24 cellular contexts compared by ENCODE assay signal in the genomic region with DNA sequence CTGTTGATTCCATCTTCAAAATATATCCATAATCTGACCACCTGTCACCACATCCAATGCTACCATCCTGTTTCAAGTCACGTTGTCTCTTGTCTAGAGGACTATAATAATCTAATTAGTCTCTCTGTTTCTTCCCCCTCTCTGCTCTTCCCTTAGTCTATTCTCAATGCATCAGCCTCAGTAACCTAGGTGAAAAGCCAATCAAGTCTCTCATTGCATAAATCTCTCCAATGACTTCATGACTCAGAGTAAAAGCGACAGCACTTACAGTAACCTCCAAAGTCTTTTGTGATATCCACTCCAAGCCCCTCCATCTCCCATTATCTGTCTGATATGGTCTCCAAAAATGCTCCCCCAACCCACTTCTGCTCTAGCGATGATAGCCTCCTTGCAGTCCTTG. TPM values are rescaled to one million over a fixed set of nuclear protein-coding genes. Genes with fewer than 3 reads are reported as not detected.
DNase-seq lines count a peak whose midpoint lies in the region; ATAC-seq and TF ChIP-seq lines count a peak whose summit lies in the region.
"Had no signal": no experiment of that assay in that cellular context is flagged by ENCODE, and none has a peak within 500 bp of the region (broad histone marks: within the 10 kb centered on the region; RNA-seq: fewer than 3 reads in every experiment).

No MANE protein-coding gene starts in this region.

- H3K4me3 Mint-ChIP-seq in endothelial cell (ENCODE audit: unreplicated experiment), result no peak overlapping the region
- H3K4me3 Mint-ChIP-seq: activated naive CD8-positive, alpha-beta T cell treated with anti-CD3 and anti-CD28 coated beads, Interleukin-2, amount 10 ng/mL, durations not matched to agents 7 days and 5 days; effector memory CD8-positive, alpha-beta T cell had no signal

- H4K20me1 ChIP-seq in hepatocyte (ENCODE audit: insufficient read depth, poor library complexity, severe bottlenecking), result no peaks in the 10 kb centered on the region

- 100% methylated on average over 3 of the region's 3 CpGs for WGBS in hepatocyte (ENCODE audit: low lambda C conversion rate, missing lambda C conversion rate)

- peaks cover 3% of the 10 kb centered on the region for H3K27me3 Mint-ChIP-seq in endothelial cell (ENCODE audit: unreplicated experiment)
- H3K27me3 Mint-ChIP-seq: activated naive CD8-positive, alpha-beta T cell treated with anti-CD3 and anti-CD28 coated beads, Interleukin-2, amount 10 ng/mL, durations not matched to agents 7 days and 5 days; effector memory CD8-positive, alpha-beta T cell had no signal

- no peak for DNase-seq in activated naive CD4-positive, alpha-beta T cell treated with anti-CD3 and anti-CD28 coated beads, Interleukin-2, amount 50 U/mL, for 72 hours (ENCODE audit: low spot score in 2 of 2)
- DNase-seq in activated naive CD4-positive, alpha-beta T cell treated with anti-CD3 and anti-CD28 coated beads, Interleukin-2, amount 50 U/mL, for 16 hours, result no peak
- peak; percentile 60 to 91 for DNase-seq in NCI-H524 (lab: John Stamatoyannopoulos, UW)
- DNase-seq in endothelial cell (ENCODE audit: low spot score), result no peak
- DNase-seq in hepatocyte (ENCODE audit: low spot score), result no peak
- DNase-seq in HuH-7.5 (ENCODE audit: low spot score), result no peak
- no peak for DNase-seq in hepatic stellate cell (ENCODE audit: low spot score)
- DNase-seq: activated naive CD8-positive, alpha-beta T cell treated with anti-CD3 and anti-CD28 coated beads, Interleukin-2, amount 10 ng/mL, durations not matched to agents 7 days and 5 days; effector memory CD8-positive, alpha-beta T cell; GF-D8; islet precursor cell; lower lobe of right lung; NCI-H1417 treated with DMSO at 0.1 percent for 48 hours; NCI-H2107; NCI-H526; stimulated activated CD4-positive, alpha-beta T cell treated with anti-CD3 and anti-CD28 coated beads, Interleukin-1b, Interleukin-23, amount 100 ng/mL, for 48 hours had no signal

- peaks cover 18 to 52% of the 10 kb centered on the region in 2 donors for H3K36me3 Mint-ChIP-seq in activated naive CD4-positive, alpha-beta T cell treated with anti-CD3 and anti-CD28 coated beads, Interleukin-2, amount 50 U/mL, for 72 hours
- peaks cover 9% of the 10 kb centered on the region for H3K36me3 Mint-ChIP-seq in endothelial cell (ENCODE audit: low read depth, unreplicated experiment)

- H3K79me2 ChIP-seq in hepatocyte, result peaks cover 68% of the 10 kb centered on the region

- no peak for TF ChIP-seq CTCF in endothelial cell (IDR thresholded peaks at IDR 0.05; ENCODE audit: unreplicated experiment)
- TF ChIP-seq CTCF in hepatocyte (IDR thresholded peaks at IDR 0.05; ENCODE audit: poor library complexity), result no peak

- peak; percentile 13 to 38 for ATAC-seq in activated naive CD4-positive, alpha-beta T cell treated with anti-CD3 and anti-CD28 coated beads, Interleukin-2, amount 50 U/mL, for 72 hours
- ATAC-seq: effector memory CD8-positive, alpha-beta T cell; HCT116; lower lobe of right lung had no signal

- no peak overlapping the region for H3K4me2 ChIP-seq in hepatocyte

- H3K9me3 Mint-ChIP-seq in activated naive CD4-positive, alpha-beta T cell treated with anti-CD3 and anti-CD28 coated beads, Interleukin-2, amount 50 U/mL, for 72 hours, result no peaks in the 10 kb centered on the region
- no peaks in the 10 kb centered on the region for H3K9me3 Mint-ChIP-seq in endothelial cell (ENCODE audit: unreplicated experiment)
- H3K9me3 Mint-ChIP-seq: activated naive CD8-positive, alpha-beta T cell treated with anti-CD3 and anti-CD28 coated beads, Interleukin-2, amount 10 ng/mL, durations not matched to agents 7 days and 5 days; effector memory CD8-positive, alpha-beta T cell had no signal

- no peak overlapping the region for H2AFZ ChIP-seq in hepatocyte

- H3K27ac ChIP-seq in hepatocyte, result no peak overlapping the region
- H3K27ac ChIP-seq: esophagus muscularis mucosa, HL-60, lower lobe of right lung, SK-N-MC, skin epidermis, thoracic aorta had no signal

- no peaks in the 10 kb centered on the region for H3K4me1 ChIP-seq in hepatocyte (ENCODE audit: insufficient read depth)

- H3K4me3 ChIP-seq in hepatocyte, result no peak overlapping the region
- H3K4me3 ChIP-seq: esophagus muscularis mucosa, lower lobe of right lung, SK-N-MC, skin epidermis, thoracic aorta had no signal

- H3K9me3 ChIP-seq in hepatocyte (ENCODE audit: low read depth), result no peaks in the 10 kb centered on the region
- H3K9me3 ChIP-seq: esophagus muscularis mucosa, lower lobe of right lung, thoracic aorta had no signal

- no peaks in the 10 kb centered on the region for H3K27me3 ChIP-seq in hepatocyte
- H3K27me3 ChIP-seq: esophagus muscularis mucosa had no signal

- peak overlapping the region in 1 of 2 donors; percentile 2 for H3K27ac Mint-ChIP-seq in activated naive CD4-positive, alpha-beta T cell treated with anti-CD3 and anti-CD28 coated beads, Interleukin-2, amount 50 U/mL, for 72 hours
- peak overlapping the region; percentile 5 for H3K27ac Mint-ChIP-seq in endothelial cell (ENCODE audit: unreplicated experiment)
- H3K27ac Mint-ChIP-seq: activated naive CD8-positive, alpha-beta T cell treated with anti-CD3 and anti-CD28 coated beads, Interleukin-2, amount 10 ng/mL, durations not matched to agents 7 days and 5 days had no signal

- H3K4me1 Mint-ChIP-seq in endothelial cell (ENCODE audit: unreplicated experiment), result no peaks in the 10 kb centered on the region

- H3K36me3 ChIP-seq in hepatocyte (replicated peaks; ENCODE audit: insufficient read depth, low read depth), result no peaks in the 10 kb centered on the region

- no peaks in the 10 kb centered on the region for H3K9me2 ChIP-seq in hepatocyte (replicated peaks; ENCODE audit: insufficient read depth)

RNA-seq across cellular contexts. Expression of gene UBA3, which starts 7.2 kb away (rescaled TPM):
- 10 to 100 TPM; 79.6 to 89.3 TPM for total RNA-seq in activated naive CD4-positive, alpha-beta T cell treated with anti-CD3 and anti-CD28 coated beads, Interleukin-2, amount 50 U/mL, for 72 hours
- total RNA-seq in endothelial cell (ENCODE audit: unreplicated experiment), result 58.9 TPM
- total RNA-seq in hepatocyte, result 59.4 and 59.8 TPM in 2 replicates
- polyA plus RNA-seq in hepatocyte, result 43.3 and 58.5 TPM in 2 replicates

RNA-seq across cellular contexts. Expression of gene ARL6IP5, which starts 11.8 kb away (rescaled TPM):
- total RNA-seq in activated naive CD4-positive, alpha-beta T cell treated with anti-CD3 and anti-CD28 coated beads, Interleukin-2, amount 50 U/mL, for 72 hours, result 100 to 1,000 TPM in 1 of 2 donors, 10 to 100 TPM in 1; 73.5 to 108 TPM
- total RNA-seq in endothelial cell (ENCODE audit: unreplicated experiment), result 86.2 TPM
- total RNA-seq in hepatocyte, result 70.4 and 72.2 TPM in 2 replicates
- 103 and 116 TPM in 2 replicates for polyA plus RNA-seq in hepatocyte

RNA-seq across cellular contexts. Expression of gene TMF1, which starts 20.8 kb away (rescaled TPM):
- 10 to 100 TPM; 43.2 to 44.3 TPM for total RNA-seq in activated naive CD4-positive, alpha-beta T cell treated with anti-CD3 and anti-CD28 coated beads, Interleukin-2, amount 50 U/mL, for 72 hours
- total RNA-seq in endothelial cell (ENCODE audit: unreplicated experiment), result 18.1 TPM
- 32.0 and 39.6 TPM in 2 replicates for total RNA-seq in hepatocyte
- 19.5 and 23.8 TPM in 2 replicates for polyA plus RNA-seq in hepatocyte

RNA-seq across cellular contexts. Expression of gene LMOD3, which starts 49.5 kb away (rescaled TPM):
- not detected for total RNA-seq in activated naive CD4-positive, alpha-beta T cell treated with anti-CD3 and anti-CD28 coated beads, Interleukin-2, amount 50 U/mL, for 72 hours
- total RNA-seq in endothelial cell (ENCODE audit: unreplicated experiment), result not detected
- not detected in 2 replicates for total RNA-seq in hepatocyte
- not detected in 2 replicates for polyA plus RNA-seq in hepatocyte
- total RNA-seq: activated naive CD8-positive, alpha-beta T cell treated with anti-CD3 and anti-CD28 coated beads, Interleukin-2, amount 10 ng/mL, durations not matched to agents 7 days and 5 days; pulmonary artery endothelial cell; RPMI7951; thoracic aorta had no signal

RNA-seq across cellular contexts. Expression of gene EOGT, which starts 59.4 kb away (rescaled TPM):
- 10 to 100 TPM in 1 of 2 donors, 1 to 10 TPM in 1; 7.9 to 13.7 TPM for total RNA-seq in activated naive CD4-positive, alpha-beta T cell treated with anti-CD3 and anti-CD28 coated beads, Interleukin-2, amount 50 U/mL, for 72 hours
- total RNA-seq in endothelial cell (ENCODE audit: unreplicated experiment) (165 TPM), hepatocyte (15.3 and 19.0 TPM in 2 replicates)
- 7.2 and 7.4 TPM in 2 replicates for polyA plus RNA-seq in hepatocyte

Comparison
In these comparisons a context has a peak if more than half of its experiments do, and no peak if none do; other contexts are left out.
1. DNase-seq: peak in NCI-H524 (2 of 2); none in activated naive CD4-positive, alpha-beta T cell treated with anti-CD3 and anti-CD28 coated beads, Interleukin-2, amount 50 U/mL, for 72 hours (0 of 2), activated naive CD4-positive, alpha-beta T cell treated with anti-CD3 and anti-CD28 coated beads, Interleukin-2, amount 50 U/mL, for 16 hours (single experiment), endothelial cell (single experiment), hepatocyte (single experiment), HuH-7.5 (single experiment) and hepatic stellate cell (single experiment).